Comparison of ENCODE assay signal across 28 cellular contexts in the genomic region with DNA sequence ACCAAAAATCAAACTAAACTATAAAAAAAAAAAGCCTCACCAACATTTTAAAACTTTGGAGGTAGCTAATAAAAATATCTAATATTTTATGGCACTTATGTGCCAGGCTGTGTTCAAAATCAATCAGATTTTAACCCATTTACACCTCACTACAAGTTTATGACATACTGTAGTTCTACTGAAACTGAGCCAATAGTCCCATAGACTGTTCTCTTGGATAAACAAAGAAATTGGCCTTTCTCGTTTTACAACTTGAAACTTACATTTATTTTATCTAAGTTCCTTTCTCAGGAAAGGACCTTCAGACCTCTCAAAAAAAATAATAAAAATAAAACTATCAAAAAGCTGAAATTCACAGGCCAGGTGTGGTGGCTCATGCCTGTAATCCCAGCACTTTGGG.
"Had no signal": no experiment of that assay in that cellular context is flagged by ENCODE, and none has a peak within 500 bp of the region (broad histone marks: within the 10 kb centered on the region; RNA-seq: fewer than 3 reads in every experiment).

No MANE protein-coding gene starts in this region.

- H3K4me3 Mint-ChIP-seq: dendritic cell treated with granulocyte-macrophage colony-stimulating factor and Interleukin-4, amounts not matched to agents 40 ng/mL and 50 ng/mL, for 4 days; effector memory CD8-positive, alpha-beta T cell; endodermal cell; immature natural killer cell; naive B cell; naive thymus-derived CD8-positive, alpha-beta T cell had no signal

- H3K36me3 Mint-ChIP-seq: immature natural killer cell, naive B cell had no signal

- DNase-seq: colonic mucosa; cortex of kidney; effector CD8-positive, alpha-beta T cell; effector memory CD8-positive, alpha-beta T cell; endodermal cell; erythroblast; esophagus squamous epithelium; foreskin fibroblast; foreskin melanocyte; gastrocnemius medialis; glutamatergic neuron; heart left ventricle; hypothalamus; immature natural killer cell; islet precursor cell; kidney; kidney glomerular epithelial cell; left lung; left ventricle myocardium superior; lower lobe of right lung; mesenchymal stem cell; midbrain; naive B cell; naive thymus-derived CD8-positive, alpha-beta T cell had no signal

- H3K27me3 ChIP-seq: colonic mucosa, esophagus squamous epithelium, gastrocnemius medialis, heart left ventricle, left lung had no signal

- H3K9me3 ChIP-seq: colonic mucosa, esophagus squamous epithelium, gastrocnemius medialis, left lung, lower lobe of right lung had no signal

- H3K4me3 ChIP-seq: colonic mucosa, esophagus squamous epithelium, gastrocnemius medialis, heart left ventricle, left lung, lower lobe of right lung had no signal

- FAIRE-seq: endometrium, kidney had no signal

- H3K27ac ChIP-seq: colonic mucosa, epithelial cell of prostate, esophagus squamous epithelium, gastrocnemius medialis, heart left ventricle, left lung, lower lobe of right lung had no signal

- H3K4me1 Mint-ChIP-seq: endodermal cell; immature natural killer cell; naive B cell; naive thymus-derived CD8-positive, alpha-beta T cell had no signal

- H3K27me3 Mint-ChIP-seq: dendritic cell treated with granulocyte-macrophage colony-stimulating factor and Interleukin-4, amounts not matched to agents 40 ng/mL and 50 ng/mL, for 4 days; naive B cell had no signal

- H3K4me1 ChIP-seq: colonic mucosa, gastrocnemius medialis, left lung, lower lobe of right lung had no signal

- H3K27ac Mint-ChIP-seq: dendritic cell treated with granulocyte-macrophage colony-stimulating factor and Interleukin-4, amounts not matched to agents 40 ng/mL and 50 ng/mL, for 4 days; effector memory CD8-positive, alpha-beta T cell; endodermal cell; immature natural killer cell; naive B cell; naive thymus-derived CD8-positive, alpha-beta T cell had no signal

- H3K36me3 ChIP-seq: colonic mucosa, esophagus squamous epithelium, gastrocnemius medialis, heart left ventricle, left lung, lower lobe of right lung had no signal

- ATAC-seq: effector memory CD8-positive, alpha-beta T cell; esophagus mucosa; gastrocnemius medialis; heart left ventricle; left lung; left ventricle myocardium superior; lower lobe of right lung; naive thymus-derived CD8-positive, alpha-beta T cell had no signal
